16 cellular contexts compared by ENCODE assay signal in genomic region chrX:15245896-15246295, GRCh38. TPM values are rescaled to one million over a fixed set of nuclear protein-coding genes. Genes with fewer than 3 reads are reported as not detected.
DNase-seq lines count a peak whose midpoint lies in the region; ATAC-seq and TF ChIP-seq lines count a peak whose summit lies in the region.
"Had no signal": no experiment of that assay in that cellular context is flagged by ENCODE, and none has a peak within 500 bp of the region (broad histone marks: within the 10 kb centered on the region; RNA-seq: fewer than 3 reads in every experiment).

No MANE protein-coding gene starts in this region.

- H3K23me2 ChIP-seq in H9 (ENCODE audit: insufficient read length, low read depth, low read length, poor library complexity, severe bottlenecking), result no peaks in the 10 kb centered on the region

- DNase-seq in choroid plexus epithelial cell (ENCODE audit: low read depth) (peak; percentile 85), kidney glomerular epithelial cell (lab: John Stamatoyannopoulos, UW) (peak; percentile 38), renal cortical epithelial cell (ENCODE audit: low read depth) (peak; percentile 69), H9 (no peak), GM03348 (ENCODE audit: low spot score) (no peak), NCI-H187 (lab: John Stamatoyannopoulos, UW) (no peak)
- DNase-seq in activated T-cell treated with anti-CD3 and anti-CD28 coated beads, Interleukin-2, amount 50 U/mL, for 4 hours, result no peak
- DNase-seq: Caco-2; CD8-positive, alpha-beta memory T cell; DND-41; GDM1 had no signal

- WGBS in H9 (ENCODE audit: extremely low coverage, insufficient read length, low lambda C conversion rate), result no CpG with 5 or more reads among the region's 4 CpGs

- no peaks in the 10 kb centered on the region for H3K9me3 Mint-ChIP-seq in activated T-helper 17 cell treated with anti-CD3 and anti-CD28 coated beads, Interleukin-2, amount 50 U/mL, for 72 hours
- H3K9me3 Mint-ChIP-seq in H9, result peaks cover 31 to 50% of the 10 kb centered on the region in 2 experiments
- H3K9me3 Mint-ChIP-seq in activated T-cell treated with anti-CD3 and anti-CD28 coated beads, Interleukin-2, amount 50 U/mL, for 4 hours, result no peaks in the 10 kb centered on the region
- H3K9me3 Mint-ChIP-seq: CD8-positive, alpha-beta memory T cell had no signal

- H3K4me3 Mint-ChIP-seq in activated T-helper 17 cell treated with anti-CD3 and anti-CD28 coated beads, Interleukin-2, amount 50 U/mL, for 72 hours, result no peak overlapping the region
- no peak overlapping the region for H3K4me3 Mint-ChIP-seq in H9
- H3K4me3 Mint-ChIP-seq in activated T-cell treated with anti-CD3 and anti-CD28 coated beads, Interleukin-2, amount 50 U/mL, for 4 hours, result no peak overlapping the region

- H3K23ac ChIP-seq in H9 (ENCODE audit: insufficient read length, low read depth, low read length), result no peak overlapping the region

- ATAC-seq in activated T-helper 17 cell treated with anti-CD3 and anti-CD28 coated beads, Interleukin-2, amount 50 U/mL, for 72 hours (replicated peaks), result peak; percentile 6
- ATAC-seq in activated T-cell treated with anti-CD3 and anti-CD28 coated beads, Interleukin-2, amount 50 U/mL, for 4 hours, result no peak
- ATAC-seq: HCT116, HepG2 had no signal

- H3K18ac ChIP-seq in H9 (ENCODE audit: insufficient read length, low read depth, low read length), result no peak overlapping the region

- H2BK120ac ChIP-seq in H9 (ENCODE audit: low read depth, low read length, poor library complexity, severe bottlenecking), result no peak overlapping the region

- H3K14ac ChIP-seq in H9 (ENCODE audit: insufficient read depth, low read length), result no peak overlapping the region

- no peak overlapping the region for H3K4ac ChIP-seq in H9 (ENCODE audit: low read depth, low read length)

- no peaks in the 10 kb centered on the region for H3K27me3 Mint-ChIP-seq in activated T-helper 17 cell treated with anti-CD3 and anti-CD28 coated beads, Interleukin-2, amount 50 U/mL, for 72 hours
- H3K27me3 Mint-ChIP-seq in H9 (ENCODE audit: low read depth), result no peaks in the 10 kb centered on the region
- no peaks in the 10 kb centered on the region for H3K27me3 Mint-ChIP-seq in activated T-cell treated with anti-CD3 and anti-CD28 coated beads, Interleukin-2, amount 50 U/mL, for 4 hours (ENCODE audit: low read depth)
- H3K27me3 Mint-ChIP-seq: CD8-positive, alpha-beta memory T cell had no signal

- H3K27ac Mint-ChIP-seq in activated T-helper 17 cell treated with anti-CD3 and anti-CD28 coated beads, Interleukin-2, amount 50 U/mL, for 72 hours, result no peak overlapping the region
- H3K27ac Mint-ChIP-seq in H9, result no peak overlapping the region

- no peaks in the 10 kb centered on the region for H4K20me1 ChIP-seq in H9 (ENCODE audit: control insufficient read depth, insufficient read depth, insufficient read length)
- H4K20me1 ChIP-seq: BLaER1 had no signal

- no peak overlapping the region for H3K27ac ChIP-seq in H9 (ENCODE audit: insufficient read length, low read depth, low read length)
- H3K27ac ChIP-seq: BLaER1 had no signal

- no peak overlapping the region for H2BK12ac ChIP-seq in H9 (ENCODE audit: insufficient read length, low read depth, low read length)

- H3K36me3 Mint-ChIP-seq in activated T-helper 17 cell treated with anti-CD3 and anti-CD28 coated beads, Interleukin-2, amount 50 U/mL, for 72 hours (ENCODE audit: low read depth), result no peaks in the 10 kb centered on the region
- no peaks in the 10 kb centered on the region for H3K36me3 Mint-ChIP-seq in H9 (ENCODE audit: insufficient read depth in 1 of 3, low read depth in 3 of 3)
- H3K36me3 Mint-ChIP-seq in activated T-cell treated with anti-CD3 and anti-CD28 coated beads, Interleukin-2, amount 50 U/mL, for 4 hours (ENCODE audit: insufficient read depth), result no peaks in the 10 kb centered on the region
- H3K36me3 Mint-ChIP-seq: CD8-positive, alpha-beta memory T cell had no signal

- no peaks in the 10 kb centered on the region; the same call in 1 of the 2 replicates for H3K4me1 ChIP-seq in H9 (ENCODE audit: insufficient read depth, low read length)
- H3K4me1 ChIP-seq: BLaER1, Caco-2 had no signal

- H2AK5ac ChIP-seq in H9 (ENCODE audit: insufficient read length, low read length), result no peak overlapping the region

- no peak overlapping the region for H2BK20ac ChIP-seq in H9 (ENCODE audit: low read depth, low read length, poor library complexity, severe bottlenecking)

- no peak overlapping the region for H2BK5ac ChIP-seq in H9 (ENCODE audit: insufficient read length, low read length)

- no peaks in the 10 kb centered on the region for H3K79me2 ChIP-seq in H9 (ENCODE audit: insufficient read depth, low read length)

- H3K9me3 ChIP-seq in H9 (ENCODE audit: control insufficient read depth, low read depth, low read length), result no peaks in the 10 kb centered on the region
- H3K9me3 ChIP-seq: BLaER1, Caco-2 had no signal

- no peak overlapping the region for H4K5ac ChIP-seq in H9 (ENCODE audit: insufficient read length, low read depth, low read length)

- H4K8ac ChIP-seq in H9 (replicated peaks; ENCODE audit: insufficient read length, low read depth, low read length), result no peak overlapping the region

- H4K91ac ChIP-seq in H9 (ENCODE audit: insufficient read length, low read depth, low read length), result no peak overlapping the region

- no peaks in the 10 kb centered on the region for H3K4me1 Mint-ChIP-seq in activated T-helper 17 cell treated with anti-CD3 and anti-CD28 coated beads, Interleukin-2, amount 50 U/mL, for 72 hours
- H3K4me1 Mint-ChIP-seq in H9, result no peaks in the 10 kb centered on the region
- H3K4me1 Mint-ChIP-seq in activated T-cell treated with anti-CD3 and anti-CD28 coated beads, Interleukin-2, amount 50 U/mL, for 4 hours (ENCODE audit: low read depth), result peaks cover 7% of the 10 kb centered on the region

- H3K4me3 ChIP-seq in choroid plexus epithelial cell (ENCODE audit: low read depth, low read length), result no peak overlapping the region
- H3K4me3 ChIP-seq: BLaER1 had no signal

- no peak overlapping the region for H3K4me2 ChIP-seq in H9 (ENCODE audit: insufficient read depth, insufficient read length, low read length)
- H3K4me2 ChIP-seq: BLaER1 had no signal

- no peak overlapping the region for H3T11ph ChIP-seq in H9 (ENCODE audit: low read length)

- H3K9ac ChIP-seq in H9 (ENCODE audit: extremely low read depth, insufficient read length, low read length), result no peak overlapping the region
- H3K9ac ChIP-seq: BLaER1 had no signal

- H3K56ac ChIP-seq in H9 (ENCODE audit: insufficient read length, low read depth, low read length), result no peak overlapping the region

- no peaks in the 10 kb centered on the region for H3K27me3 ChIP-seq in H9 (ENCODE audit: insufficient read depth, low read length)

- no peak overlapping the region for H2BK15ac ChIP-seq in H9 (ENCODE audit: low read depth, low read length)

- TF ChIP-seq CTCF in choroid plexus epithelial cell (conservative IDR thresholded peaks at IDR 0.05; ENCODE audit: low read depth, low read length) (no peak), H9 (conservative IDR thresholded peaks at IDR 0.05) (no peak)

- no peaks in the 10 kb centered on the region for H3K79me1 ChIP-seq in H9 (ENCODE audit: insufficient read depth, low read depth, low read length, poor library complexity, severe bottlenecking)

- no peak overlapping the region for H2AFZ ChIP-seq in H9 (ENCODE audit: low read length)

RNA-seq across cellular contexts. Expression of gene ASB9, which starts 24.0 kb away (rescaled TPM):
- total RNA-seq in activated T-helper 17 cell treated with anti-CD3 and anti-CD28 coated beads, Interleukin-2, amount 50 U/mL, for 72 hours, result 1 to 10 TPM; 1.5 to 3.1 TPM
- 3.0 and 4.0 TPM in 2 replicates for total RNA-seq in renal cortical epithelial cell
- 0.15 TPM in 1 of 2 replicates, not detected in the other for total RNA-seq in H9 (2021)
- under 1 TPM in 1 of 3 donors, not detected in 2; 0.27 TPM for total RNA-seq in activated T-cell treated with anti-CD3 and anti-CD28 coated beads, Interleukin-2, amount 50 U/mL, for 4 hours
- total RNA-seq: A673 had no signal

Comparison
In these comparisons a context has a peak if more than half of its experiments do, and no peak if none do; other contexts are left out.
1. DNase-seq: peak in choroid plexus epithelial cell (single experiment), kidney glomerular epithelial cell (single experiment) and renal cortical epithelial cell (single experiment); none in H9 (single experiment), GM03348 (single experiment), activated T-cell treated with anti-CD3 and anti-CD28 coated beads, Interleukin-2, amount 50 U/mL, for 4 hours (single experiment) and NCI-H187 (0 of 2).